In the genomic region with DNA sequence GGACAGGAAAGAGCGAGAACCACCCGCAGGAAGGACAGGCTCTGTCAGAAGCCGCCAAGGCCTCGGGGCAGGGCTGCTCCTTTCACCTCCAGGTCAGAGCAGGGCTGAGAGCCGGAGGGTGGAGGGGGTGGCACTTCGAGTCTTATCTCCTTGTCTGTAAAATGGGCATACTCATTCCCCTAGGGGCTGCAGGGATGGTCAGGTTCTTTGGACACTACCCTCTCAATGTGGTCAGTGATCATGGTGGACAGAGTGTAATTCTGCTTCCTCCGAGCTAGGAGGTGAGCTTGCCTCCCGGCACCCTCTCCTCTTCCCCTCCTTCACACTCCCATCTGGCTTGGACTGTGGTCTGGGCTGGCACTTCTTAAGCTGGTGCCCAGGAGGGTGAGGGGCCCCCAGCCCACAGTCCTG, we compare ENCODE assay signal across 15 cellular contexts. TPM values are rescaled to one million over a fixed set of nuclear protein-coding genes. Genes with fewer than 3 reads are reported as not detected.
A peak's percentile ranks its signal among the peaks of the same experiment; 100 is the strongest.
DNase-seq lines count a peak whose midpoint lies in the region; ATAC-seq and TF ChIP-seq lines count a peak whose summit lies in the region.
"Had no signal": no experiment of that assay in that cellular context is flagged by ENCODE, and none has a peak within 500 bp of the region (broad histone marks: within the 10 kb centered on the region; RNA-seq: fewer than 3 reads in every experiment).

No MANE protein-coding gene starts in this region.

- ATAC-seq in Right ventricle myocardium superior (ENCODE audit: poor library complexity): peak; percentile 15

- intact Hi-C loops in Right ventricle myocardium superior (cut with DNase I): no loop called here
- intact Hi-C loops in cardiac septum (cut with DNase I): loop anchor here (5.0 kb wide), 2 partner anchors 44 to 84 kb away; no protein-coding TSS in a partner anchor
- intact Hi-C loops in left ventricle myocardium inferior (cut with micrococcal nuclease): loop anchor here (10.0 kb wide), 1 partner anchor 48 kb away; no protein-coding TSS in a partner anchor

- H3K4me3 ChIP-seq in left ventricle myocardium inferior (peak overlapping the region; percentile 66), parathyroid adenoma (ENCODE audit: low read depth, low read length) (no peak overlapping the region)

- H3K4me1 ChIP-seq in left ventricle myocardium inferior: peaks cover 88% of the 10 kb centered on the region
- H3K4me1 ChIP-seq in parathyroid adenoma: no peaks in the 10 kb centered on the region

- H3K79me2 ChIP-seq in parathyroid adenoma: no peaks in the 10 kb centered on the region

- TF ChIP-seq CTCF in left ventricle myocardium inferior (IDR thresholded peaks at IDR 0.05; ENCODE audit: borderline replicate concordance) (peak; percentile 15), parathyroid adenoma (IDR thresholded peaks at IDR 0.05) (no peak)

- H3K4me2 ChIP-seq in parathyroid adenoma (ENCODE audit: low read length): no peak overlapping the region

- H3K27me3 ChIP-seq in left ventricle myocardium inferior (ENCODE audit: low read depth) (no peaks in the 10 kb centered on the region), parathyroid adenoma (ENCODE audit: control insufficient read depth, insufficient read depth, low read length) (no peaks in the 10 kb centered on the region)
- H3K27me3 ChIP-seq: tibial nerve had no signal

- H3K36me3 ChIP-seq in left ventricle myocardium inferior (peaks cover 23% of the 10 kb centered on the region), parathyroid adenoma (ENCODE audit: control insufficient read depth, insufficient read depth, low read length) (no peaks in the 10 kb centered on the region)
- H3K36me3 ChIP-seq: tibial nerve had no signal

- H3K9ac ChIP-seq in parathyroid adenoma: no peak overlapping the region

- H3K9me3 ChIP-seq in left ventricle myocardium inferior (replicated peaks) (no peaks in the 10 kb centered on the region), parathyroid adenoma (ENCODE audit: control insufficient read depth, low read length) (no peaks in the 10 kb centered on the region)
- H3K9me3 ChIP-seq: tibial nerve had no signal

- H3K27ac ChIP-seq in left ventricle myocardium inferior (replicated peaks) (peak overlapping the region; percentile 91), parathyroid adenoma (peak overlapping the region; percentile 49)

- peak; percentile 59 for DNase-seq in Right ventricle myocardium superior
- no peak for DNase-seq in cardiac septum (ENCODE audit: low spot score)
- DNase-seq in left ventricle myocardium inferior: no peak
- no peak for DNase-seq in amygdala (lab: John Stamatoyannopoulos, UW)
- DNase-seq in H4 (ENCODE audit: low spot score): no peak
- no peak for DNase-seq in activated CD4-positive, alpha-beta T cell treated with anti-CD3 and anti-CD28 coated beads for 48 hours
- DNase-seq in NCI-H2227 (lab: John Stamatoyannopoulos, UW; ENCODE audit: unreplicated experiment): no peak
- DNase-seq: activated CD4-positive, CD25-positive, alpha-beta regulatory T cell; activated T-cell treated with anti-CD3 and anti-CD28 coated beads for 4 hours; CD8-positive, alpha-beta memory T cell; GDM1; NCI-H187 treated with DMSO at 0.1 percent for 48 hours; NCI-H526 treated with DMSO at 0.1 percent for 48 hours had no signal

- no peak overlapping the region for H2AFZ ChIP-seq in parathyroid adenoma

RNA-seq across cellular contexts. Expression of gene RGS3, which starts 39.6 kb away (rescaled TPM):
- total RNA-seq in Right ventricle myocardium superior (138 TPM), cardiac septum (233 TPM), left ventricle myocardium inferior (187 TPM)
- 36.4 and 37.1 TPM in 2 replicates for total RNA-seq in H4 (2014; rRNA removed; shearing (Covaris generic))
